In genomic region chr12:116771651-116772050, GRCh38 we compare ENCODE assay signal across 2 cellular contexts.
TF ChIP-seq lines count a peak whose summit lies in the region.

No MANE protein-coding gene starts in this region.

TF ChIP-seq in IMR-90, 13 proteins besides CTCF, POLR2A, EP300 and RAD21:
- no peak for TF ChIP-seq MAZ (IDR thresholded peaks at IDR 0.05; ENCODE audit: borderline replicate concordance, low read depth, low read length)
- no peak for TF ChIP-seq ELK1 (IDR thresholded peaks at IDR 0.05; ENCODE audit: borderline replicate concordance, low read depth, low read length)
- TF ChIP-seq SMC3 (IDR thresholded peaks at IDR 0.05; ENCODE audit: low read depth, low read length), result no peak
- TF ChIP-seq MAFK (IDR thresholded peaks at IDR 0.05; ENCODE audit: low read depth, low read length), result no peak
- TF ChIP-seq NFE2L2 (IDR thresholded peaks at IDR 0.05; ENCODE audit: low read depth, low read length), result no peak
- no peak for TF ChIP-seq CEBPB (IDR thresholded peaks at IDR 0.05; ENCODE audit: low read depth, low read length)
- no peak for TF ChIP-seq BHLHE40 (IDR thresholded peaks at IDR 0.05; ENCODE audit: low read depth, low read length)
- TF ChIP-seq CHD1 (IDR thresholded peaks at IDR 0.05; ENCODE audit: low read depth, low read length), result no peak
- TF ChIP-seq MXI1 (IDR thresholded peaks at IDR 0.05; ENCODE audit: borderline replicate concordance, low read depth, low read length), result no peak
- no peak for TF ChIP-seq RCOR1 (IDR thresholded peaks at IDR 0.05; ENCODE audit: insufficient replicate concordance, low read length)
- no peak for TF ChIP-seq FOS (IDR thresholded peaks at IDR 0.05; ENCODE audit: low read depth, low read length)
- TF ChIP-seq, protein P1, sequence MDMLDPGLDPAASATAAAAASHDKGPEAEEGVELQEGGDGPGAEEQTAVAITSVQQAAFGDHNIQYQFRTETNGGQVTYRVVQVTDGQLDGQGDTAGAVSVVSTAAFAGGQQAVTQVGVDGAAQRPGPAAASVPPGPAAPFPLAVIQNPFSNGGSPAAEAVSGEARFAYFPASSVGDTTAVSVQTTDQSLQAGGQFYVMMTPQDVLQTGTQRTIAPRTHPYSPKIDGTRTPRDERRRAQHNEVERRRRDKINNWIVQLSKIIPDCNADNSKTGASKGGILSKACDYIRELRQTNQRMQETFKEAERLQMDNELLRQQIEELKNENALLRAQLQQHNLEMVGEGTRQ (IDR thresholded peaks at IDR 0.05; ENCODE audit: low read depth, low read length), result no peak
- TF ChIP-seq RFX5 (IDR thresholded peaks at IDR 0.05; ENCODE audit: low read depth, low read length), result no peak

TF ChIP-seq in endothelial cell of umbilical vein, 7 proteins besides CTCF, POLR2A, EP300 and RAD21:
- TF ChIP-seq GATA2 (IDR thresholded peaks at IDR 0.05; ENCODE audit: insufficient read depth, insufficient read length, low read depth, low read length) (no peak), FOS (IDR thresholded peaks at IDR 0.05; ENCODE audit: borderline replicate concordance, insufficient read depth, low read length) (no peak), MYC (IDR thresholded peaks at IDR 0.05; ENCODE audit: low read depth, low read length) (no peak), POLR2AphosphoS5 (IDR thresholded peaks at IDR 0.05; ENCODE audit: insufficient read depth, low read depth, low read length) (no peak), EZH2 (IDR thresholded peaks at IDR 0.05; ENCODE audit: borderline replicate concordance, low read depth, low read length, severe bottlenecking) (no peak), JUN (IDR thresholded peaks at IDR 0.05; ENCODE audit: borderline replicate concordance, insufficient read depth, insufficient read length, low read depth) (no peak), MAX (IDR thresholded peaks at IDR 0.05; ENCODE audit: insufficient read depth, insufficient read length) (no peak)
